Comparison of ENCODE assay signal across 16 cellular contexts in the genomic region with DNA sequence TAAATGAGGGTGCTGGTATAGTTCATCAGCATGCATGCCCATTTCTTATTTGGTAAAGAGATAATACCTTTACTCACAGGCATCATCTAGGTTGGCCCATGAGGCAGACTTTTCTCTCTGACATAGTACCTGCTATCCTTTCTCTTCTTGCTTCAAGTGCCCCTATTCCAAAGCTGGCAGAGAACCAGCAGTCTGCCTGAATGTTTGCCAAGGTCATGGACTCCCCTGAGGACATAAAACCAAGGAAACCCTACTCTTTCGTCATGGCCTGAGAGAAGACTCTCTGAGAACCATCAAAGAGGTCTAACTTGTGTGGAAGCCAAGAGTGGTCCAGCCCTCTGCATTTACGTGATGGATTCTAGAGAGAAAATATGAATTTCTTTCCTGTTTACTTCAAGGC.
"Had no signal": no experiment of that assay in that cellular context is flagged by ENCODE, and none has a peak within 500 bp of the region (broad histone marks: within the 10 kb centered on the region; RNA-seq: fewer than 3 reads in every experiment).

No MANE protein-coding gene starts in this region.

- H3K9me3 Mint-ChIP-seq: activated CD4-positive, alpha-beta memory T cell treated with anti-CD3 and anti-CD28 coated beads, Interleukin-2, amount 10 ng/mL, durations not matched to agents 7 days and 5 days; activated T-cell treated with anti-CD3 and anti-CD28 coated beads, Interleukin-2, amount 50 U/mL, for 24 hours; endodermal cell; WTC11 had no signal

- H3K27ac Mint-ChIP-seq: activated CD4-positive, alpha-beta memory T cell treated with anti-CD3 and anti-CD28 coated beads, Interleukin-2, amount 10 ng/mL, durations not matched to agents 7 days and 5 days; activated T-cell treated with anti-CD3 and anti-CD28 coated beads, Interleukin-2, amount 50 U/mL, for 24 hours; endodermal cell; naive thymus-derived CD4-positive, alpha-beta T cell; T-helper 17 cell; WTC11 had no signal

- H3K27me3 Mint-ChIP-seq: activated T-cell treated with anti-CD3 and anti-CD28 coated beads, Interleukin-2, amount 50 U/mL, for 24 hours had no signal

- DNase-seq: activated CD4-positive, alpha-beta memory T cell treated with anti-CD3 and anti-CD28 coated beads, Interleukin-2, amount 10 ng/mL, durations not matched to agents 7 days and 5 days; activated CD4-positive, alpha-beta T cell treated with anti-CD3 and anti-CD28 coated beads for 4 hours; activated naive CD4-positive, alpha-beta T cell treated with anti-CD3 and anti-CD28 coated beads, Interleukin-2, amount 50 U/mL, for 16 hours; activated T-cell treated with anti-CD3 and anti-CD28 coated beads, Interleukin-2, amount 50 U/mL, for 24 hours; dorsolateral prefrontal cortex; endodermal cell; erythroblast; naive thymus-derived CD4-positive, alpha-beta T cell; posterior cingulate gyrus; stimulated activated CD4-positive, alpha-beta T cell treated with anti-CD3 and anti-CD28 coated beads, Interleukin-4, amount 100 ng/mL, for 4 hours; stimulated activated naive CD8-positive, alpha-beta T cell treated with anti-CD3 and anti-CD28 coated beads, Interleukin-15, Interleukin-2, amounts not matched to agents 100 U/mL and 50 U/mL, for 24 hours; T-helper 17 cell; upper lobe of left lung had no signal

- H3K4me3 Mint-ChIP-seq: activated CD4-positive, alpha-beta memory T cell treated with anti-CD3 and anti-CD28 coated beads, Interleukin-2, amount 10 ng/mL, durations not matched to agents 7 days and 5 days; activated T-cell treated with anti-CD3 and anti-CD28 coated beads, Interleukin-2, amount 50 U/mL, for 24 hours; endodermal cell; naive thymus-derived CD4-positive, alpha-beta T cell; T-helper 17 cell; WTC11 had no signal

- H3K36me3 Mint-ChIP-seq: naive thymus-derived CD4-positive, alpha-beta T cell; WTC11 had no signal

- ATAC-seq: gastroesophageal sphincter; left lobe of liver; naive thymus-derived CD4-positive, alpha-beta T cell; stimulated activated naive CD8-positive, alpha-beta T cell treated with anti-CD3 and anti-CD28 coated beads, Interleukin-15, Interleukin-2, amounts not matched to agents 100 U/mL and 50 U/mL, for 24 hours; T-helper 17 cell; WTC11 had no signal
